Comparison of ENCODE assay signal across 20 cellular contexts in genomic region chr4:139838811-139839210, GRCh38.
DNase-seq lines count a peak whose midpoint lies in the region; ATAC-seq, FAIRE-seq and TF ChIP-seq lines count a peak whose summit lies in the region.
"Had no signal": no experiment of that assay in that cellular context is flagged by ENCODE, and none has a peak within 500 bp of the region (broad histone marks: within the 10 kb centered on the region; RNA-seq: fewer than 3 reads in every experiment).

No MANE protein-coding gene starts in this region.

- ATAC-seq in natural killer cell (no peak), sciatic nerve (no peak)
- ATAC-seq in natural killer cell treated with Interleukin-12 subunit alpha and Interleukin-12 subunit beta and Interleukin-15 and Interleukin-18, amount 100 ng/mL, for 72 hours, result no peak
- ATAC-seq: GM12878, HepG2 had no signal

- H3K27me3 ChIP-seq in GM23248 (replicated peaks; ENCODE audit: insufficient read depth) (no peaks in the 10 kb centered on the region), stomach (no peaks in the 10 kb centered on the region)
- H3K27me3 ChIP-seq: Peyer's patch had no signal

- no peak for TF ChIP-seq POLR2A in stomach (IDR thresholded peaks at IDR 0.05)

- H3K4me1 ChIP-seq in GM23248 (ENCODE audit: insufficient read depth), result no peaks in the 10 kb centered on the region
- H3K4me1 ChIP-seq in stomach, result peaks cover 0 to 27% (median 11%) of the 10 kb centered on the region in 4 donors

- H3K4me3 Mint-ChIP-seq in natural killer cell, result peak overlapping the region; percentile 21
- no peak overlapping the region for H3K4me3 Mint-ChIP-seq in natural killer cell treated with Interleukin-12 subunit alpha and Interleukin-12 subunit beta and Interleukin-15 and Interleukin-18, amount 100 ng/mL, for 72 hours
- H3K4me3 Mint-ChIP-seq in nephron, result no peak overlapping the region
- H3K4me3 Mint-ChIP-seq: CD4-positive, alpha-beta T cell had no signal

- intact Hi-C loops in natural killer cell (cut with micrococcal nuclease) (no loop called here), sciatic nerve (cut with DNase I) (no loop called here), stomach (cut with DNase I; ENCODE audit: low total_unique reads) (no loop called here)

- DNase-seq in natural killer cell, result no peak
- no peak for DNase-seq in natural killer cell treated with Interleukin-12 subunit alpha and Interleukin-12 subunit beta and Interleukin-15 and Interleukin-18, amount 100 ng/mL, for 72 hours (ENCODE audit: low spot score)
- DNase-seq in sciatic nerve (ENCODE audit: low spot score), result no peak
- no peak for DNase-seq in GM23248
- no peak for DNase-seq in stomach
- DNase-seq: CD4-positive, alpha-beta T cell; DMS153; EL; KG1; NCI-H1694 treated with DMSO at 0.1 percent for 48 hours; NCI-H226; NK-92 treated with Interleukin-12 subunit alpha and Interleukin-12 subunit beta, amount 100 ng/mL, for 24 hours; Peyer's patch; Right ventricle myocardium superior had no signal

- peak overlapping the region in 1 of 2 donors; percentile 94 for H3K27ac Mint-ChIP-seq in natural killer cell
- H3K27ac Mint-ChIP-seq in natural killer cell treated with Interleukin-12 subunit alpha and Interleukin-12 subunit beta and Interleukin-15 and Interleukin-18, amount 100 ng/mL, for 72 hours, result no peak overlapping the region
- H3K27ac Mint-ChIP-seq in nephron, result peak overlapping the region; percentile 71 to 81 (median 74)
- H3K27ac Mint-ChIP-seq: CD4-positive, alpha-beta T cell had no signal

- H3F3A ChIP-seq in GM23248 (ENCODE audit: insufficient read depth), result no peaks in the 10 kb centered on the region

- no peaks in the 10 kb centered on the region for H3K9me3 ChIP-seq in GM23248 (ENCODE audit: low read depth)
- H3K9me3 ChIP-seq in stomach, result no peaks in the 10 kb centered on the region
- H3K9me3 ChIP-seq: Peyer's patch had no signal

- no peak overlapping the region for H3K27ac ChIP-seq in GM23248
- H3K27ac ChIP-seq in stomach, result no peak overlapping the region
- H3K27ac ChIP-seq: Peyer's patch, SK-N-MC had no signal

- in situ Hi-C loops in GM23248 (cut with MboI), result no loop called here

- TF ChIP-seq CTCF in natural killer cell (IDR thresholded peaks at IDR 0.05), result no peak
- TF ChIP-seq CTCF in nephron (IDR thresholded peaks at IDR 0.05; ENCODE audit: unreplicated experiment in 3 of 3), result no peak
- no peak for TF ChIP-seq CTCF in stomach (IDR thresholded peaks at IDR 0.05)

- no peak overlapping the region for H3K9ac ChIP-seq in GM23248

- no peaks in the 10 kb centered on the region for H3K9me2 ChIP-seq in GM23248 (ENCODE audit: insufficient read depth)

- H3K9me3 Mint-ChIP-seq in natural killer cell (no peaks in the 10 kb centered on the region), nephron (no peaks in the 10 kb centered on the region)
- H3K9me3 Mint-ChIP-seq in natural killer cell treated with Interleukin-12 subunit alpha and Interleukin-12 subunit beta and Interleukin-15 and Interleukin-18, amount 100 ng/mL, for 72 hours, result no peaks in the 10 kb centered on the region
- H3K9me3 Mint-ChIP-seq: CD4-positive, alpha-beta T cell had no signal

- no peaks in the 10 kb centered on the region for H3K27me3 Mint-ChIP-seq in natural killer cell (ENCODE audit: low read depth in 2 of 2)
- no peaks in the 10 kb centered on the region for H3K27me3 Mint-ChIP-seq in natural killer cell treated with Interleukin-12 subunit alpha and Interleukin-12 subunit beta and Interleukin-15 and Interleukin-18, amount 100 ng/mL, for 72 hours
- no peaks in the 10 kb centered on the region for H3K27me3 Mint-ChIP-seq in nephron (ENCODE audit: low read depth)
- H3K27me3 Mint-ChIP-seq: CD4-positive, alpha-beta T cell had no signal

- H3K36me3 ChIP-seq in GM23248 (ENCODE audit: low read depth) (no peaks in the 10 kb centered on the region), stomach (no peaks in the 10 kb centered on the region)
- H3K36me3 ChIP-seq: Peyer's patch had no signal

- H4K20me1 ChIP-seq in GM23248 (ENCODE audit: insufficient read depth), result no peaks in the 10 kb centered on the region

- no peak overlapping the region for H2AFZ ChIP-seq in GM23248

- H3K4me1 Mint-ChIP-seq in natural killer cell (peaks cover 39 to 41% of the 10 kb centered on the region in 2 donors), nephron (peaks cover 72% of the 10 kb centered on the region)
- peaks cover 29 to 41% of the 10 kb centered on the region in 2 donors for H3K4me1 Mint-ChIP-seq in natural killer cell treated with Interleukin-12 subunit alpha and Interleukin-12 subunit beta and Interleukin-15 and Interleukin-18, amount 100 ng/mL, for 72 hours (ENCODE audit: low read depth in 2 of 2)

- peak; percentile 93 for FAIRE-seq in endometrium (lab: Jason Lieb, UNC)
- FAIRE-seq: GM12878, H1, HepG2 had no signal

- 85 to 88% methylated on average over 3 of the region's 3 CpGs for WGBS in GM23248 (ENCODE audit: low coverage in 1 of 2, low lambda C conversion rate in 2 of 2, missing lambda C conversion rate in 2 of 2), 2 experiments
- WGBS in stomach, 5 donors, result 88 to 95% (median 91%) methylated on average over 3 of the region's 3 CpGs

- no peak for TF ChIP-seq EP300 in stomach (IDR thresholded peaks at IDR 0.05)

- H3K79me2 ChIP-seq in GM23248 (ENCODE audit: insufficient read depth), result no peaks in the 10 kb centered on the region

- no peak overlapping the region for H3K4me2 ChIP-seq in GM23248 (ENCODE audit: unreplicated experiment)

- no peak overlapping the region for H3K4me3 ChIP-seq in GM23248
- no peak overlapping the region for H3K4me3 ChIP-seq in stomach
- H3K4me3 ChIP-seq: GM12878, Peyer's patch, SK-N-MC had no signal

- H3K36me3 Mint-ChIP-seq in natural killer cell (no peaks in the 10 kb centered on the region), nephron (ENCODE audit: low read depth) (no peaks in the 10 kb centered on the region)
- H3K36me3 Mint-ChIP-seq in natural killer cell treated with Interleukin-12 subunit alpha and Interleukin-12 subunit beta and Interleukin-15 and Interleukin-18, amount 100 ng/mL, for 72 hours, result no peaks in the 10 kb centered on the region

Comparison
In these comparisons a context has a peak if more than half of its experiments do, and no peak if none do; other contexts are left out.
1. H3K27ac Mint-ChIP-seq: peak in nephron (3 of 3); none in natural killer cell treated with Interleukin-12 subunit alpha and Interleukin-12 subunit beta and Interleukin-15 and Interleukin-18, amount 100 ng/mL, for 72 hours (0 of 2).